In genomic region chr17:75516255-75516618, GRCh38 we compare ENCODE assay signal across 8 cellular contexts. TPM values are rescaled to one million over a fixed set of nuclear protein-coding genes. Genes with fewer than 3 reads are reported as not detected.
DNase-seq lines count a peak whose midpoint lies in the region; ATAC-seq, FAIRE-seq and TF ChIP-seq lines count a peak whose summit lies in the region.

Gene TSEN54 (plus strand): TSS chr17:75516528. CDS start chr17:75516561, 33 bp downstream.

- no peaks in the 10 kb centered on the region for H3K79me2 ChIP-seq in KMS-11 (ENCODE audit: insufficient read depth, low read depth)

- H3K27ac ChIP-seq in KMS-11, result no peak within 1 kb of the TSS
- no peak within 1 kb of the TSS for H3K27ac ChIP-seq in muscle layer of duodenum (ENCODE audit: low read length)

- H3K4me3 ChIP-seq in KMS-11 (IDR thresholded peaks at IDR 0.05; ENCODE audit: insufficient read depth, low read depth, low read length) (no peak within 1 kb of the TSS), muscle layer of duodenum (ENCODE audit: low read depth in 1 of 2, low read length in 2 of 2) (peak within 1 kb of the TSS; percentile 68 to 83)

- H3K36me3 ChIP-seq in KMS-11 (ENCODE audit: insufficient read depth), result no peaks in the 10 kb centered on the region
- H3K36me3 ChIP-seq in muscle layer of duodenum (ENCODE audit: control insufficient read depth in 1 of 2, insufficient read depth in 2 of 2, low read length in 2 of 2), result peaks cover 3 to 8% of the 10 kb centered on the region in 2 donors

- no peaks in the 10 kb centered on the region for H4K20me1 ChIP-seq in KMS-11 (ENCODE audit: insufficient read depth)

- FAIRE-seq in RCC 7860 (lab: Jason Lieb, UNC), result no peak

- ATAC-seq in GM21619 (IDR thresholded peaks at IDR 0.05; ENCODE audit: unreplicated experiment), result peak; percentile 66
- ATAC-seq in esophagus mucosa, result peak; percentile 86

- peak within 1 kb of the TSS; percentile 22; the same call in 1 of the 2 replicates for H3K9ac ChIP-seq in KMS-11

- TF ChIP-seq CTCF in KMS-11 (conservative IDR thresholded peaks at IDR 0.05; ENCODE audit: low read depth, low read length), result no peak

- H3K27me3 ChIP-seq in KMS-11 (ENCODE audit: insufficient read depth, low read depth), result no peaks in the 10 kb centered on the region
- H3K27me3 ChIP-seq in muscle layer of duodenum (ENCODE audit: low read depth, low read length), result no peaks in the 10 kb centered on the region

- H3K4me2 ChIP-seq in KMS-11, result peak within 1 kb of the TSS; percentile 99

- DNase-seq in DMS 273 treated with DMSO at 0.1 percent for 48 hours (lab: John Stamatoyannopoulos, UW) (peak; percentile 61), RCC 7860 (ENCODE audit: low spot score) (peak; percentile 71)
- DNase-seq in activated T-cell treated with anti-CD3 and anti-CD28 coated beads, Interleukin-2, amount 50 U/mL, for 48 hours, result peak; percentile 97
- DNase-seq in stimulated activated CD8-positive, alpha-beta memory T cell treated with anti-CD3 and anti-CD28 coated beads, Interleukin-7, amount 100 ng/mL, for 4 hours (ENCODE audit: low read depth in 2 of 2), result peak; percentile 88 to 96

- peak within 1 kb of the TSS; percentile 99 for H2AFZ ChIP-seq in KMS-11 (ENCODE audit: low read depth)

- H3K9me3 ChIP-seq in muscle layer of duodenum (ENCODE audit: control insufficient read depth in 1 of 2, low read length in 2 of 2), result no peaks in the 10 kb centered on the region

- H3K4me1 ChIP-seq in KMS-11 (ENCODE audit: low read depth, poor library complexity, severe bottlenecking), result peaks cover 20% of the 10 kb centered on the region
- peaks cover 10 to 43% of the 10 kb centered on the region in 2 donors for H3K4me1 ChIP-seq in muscle layer of duodenum (ENCODE audit: control insufficient read depth in 1 of 2, insufficient read depth in 2 of 2, low read length in 2 of 2)

RNA-seq across cellular contexts. Expression of gene TSEN54, which starts in this region (rescaled TPM):
- total RNA-seq in esophagus mucosa, result 23.2 TPM
